1 cellular context compared by ENCODE assay signal in the genomic region with DNA sequence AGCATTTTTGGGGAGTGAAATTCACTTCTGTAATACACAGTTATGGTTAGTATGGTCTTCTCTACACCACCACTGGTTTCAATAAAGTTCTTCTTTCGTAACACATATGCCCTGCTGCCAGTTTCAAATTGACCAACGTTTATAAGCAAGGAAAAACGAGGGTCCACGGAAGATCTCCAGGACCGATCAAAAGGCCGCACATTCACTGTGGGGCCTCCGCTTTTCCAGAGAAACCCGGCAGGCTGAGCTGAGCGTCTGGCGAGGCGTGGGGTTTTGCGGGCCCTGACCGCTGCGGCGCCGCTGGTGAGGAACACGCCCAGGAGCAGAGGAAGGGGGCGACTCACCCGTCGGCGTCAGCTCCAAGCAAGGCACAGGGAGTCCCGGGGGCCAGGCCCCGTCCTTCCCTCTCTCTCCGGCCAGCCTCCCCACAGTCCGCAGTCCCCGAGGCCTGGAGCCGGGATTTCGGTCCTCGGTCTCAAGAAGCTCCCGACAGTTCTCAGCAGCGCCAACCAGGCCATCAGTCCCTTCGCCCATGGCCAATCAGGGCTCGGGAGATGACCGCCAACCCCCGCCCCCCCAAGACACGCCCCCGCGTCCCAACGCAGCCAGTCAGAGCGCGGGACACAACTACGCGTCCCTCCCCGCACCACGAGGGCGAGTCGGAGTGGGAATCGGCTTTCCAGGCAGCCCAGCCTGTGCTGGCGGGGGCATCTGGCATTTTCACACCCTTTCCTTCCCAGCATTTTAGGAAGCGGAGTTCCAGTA.
A peak's percentile ranks its signal among the peaks of the same experiment; 100 is the strongest.
TF ChIP-seq lines count a peak whose summit lies in the region.

A gene with protein sequence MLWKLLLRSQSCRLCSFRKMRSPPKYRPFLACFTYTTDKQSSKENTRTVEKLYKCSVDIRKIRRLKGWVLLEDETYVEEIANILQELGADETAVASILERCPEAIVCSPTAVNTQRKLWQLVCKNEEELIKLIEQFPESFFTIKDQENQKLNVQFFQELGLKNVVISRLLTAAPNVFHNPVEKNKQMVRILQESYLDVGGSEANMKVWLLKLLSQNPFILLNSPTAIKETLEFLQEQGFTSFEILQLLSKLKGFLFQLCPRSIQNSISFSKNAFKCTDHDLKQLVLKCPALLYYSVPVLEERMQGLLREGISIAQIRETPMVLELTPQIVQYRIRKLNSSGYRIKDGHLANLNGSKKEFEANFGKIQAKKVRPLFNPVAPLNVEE (minus strand): TSS at position 522 of the 765 bp plus-strand sequence. CDS start 8,432 bp downstream, outside the sequence.

TF ChIP-seq in HepG2, 621 proteins besides CTCF, POLR2A, EP300 and RAD21 (continued from another document and continues in another):
- TF ChIP-seq, protein P1, sequence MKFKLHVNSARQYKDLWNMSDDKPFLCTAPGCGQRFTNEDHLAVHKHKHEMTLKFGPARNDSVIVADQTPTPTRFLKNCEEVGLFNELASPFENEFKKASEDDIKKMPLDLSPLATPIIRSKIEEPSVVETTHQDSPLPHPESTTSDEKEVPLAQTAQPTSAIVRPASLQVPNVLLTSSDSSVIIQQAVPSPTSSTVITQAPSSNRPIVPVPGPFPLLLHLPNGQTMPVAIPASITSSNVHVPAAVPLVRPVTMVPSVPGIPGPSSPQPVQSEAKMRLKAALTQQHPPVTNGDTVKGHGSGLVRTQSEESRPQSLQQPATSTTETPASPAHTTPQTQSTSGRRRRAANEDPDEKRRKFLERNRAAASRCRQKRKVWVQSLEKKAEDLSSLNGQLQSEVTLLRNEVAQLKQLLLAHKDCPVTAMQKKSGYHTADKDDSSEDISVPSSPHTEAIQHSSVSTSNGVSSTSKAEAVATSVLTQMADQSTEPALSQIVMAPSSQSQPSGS (CRISPR knock-in tag; IDR thresholded peaks at IDR 0.05): no peak; the same call in 1 of the 2 replicates
- TF ChIP-seq FIP1L1 (IDR thresholded peaks at IDR 0.05; ENCODE audit: borderline replicate concordance, insufficient read depth, low read depth, low read length): no peak
- no peak for TF ChIP-seq IKZF1 (IDR thresholded peaks at IDR 0.05)
- no peak for TF ChIP-seq ZFP62 (CRISPR knock-in tag; IDR thresholded peaks at IDR 0.05)
- TF ChIP-seq ZNF343 (CRISPR knock-in tag; IDR thresholded peaks at IDR 0.05): 0 out of 2 replicates have a peak, but pooled peaks have one; percentile 64
- TF ChIP-seq, protein P2, sequence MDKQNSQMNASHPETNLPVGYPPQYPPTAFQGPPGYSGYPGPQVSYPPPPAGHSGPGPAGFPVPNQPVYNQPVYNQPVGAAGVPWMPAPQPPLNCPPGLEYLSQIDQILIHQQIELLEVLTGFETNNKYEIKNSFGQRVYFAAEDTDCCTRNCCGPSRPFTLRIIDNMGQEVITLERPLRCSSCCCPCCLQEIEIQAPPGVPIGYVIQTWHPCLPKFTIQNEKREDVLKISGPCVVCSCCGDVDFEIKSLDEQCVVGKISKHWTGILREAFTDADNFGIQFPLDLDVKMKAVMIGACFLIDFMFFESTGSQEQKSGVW (CRISPR knock-in tag; IDR thresholded peaks at IDR 0.05; ENCODE audit: borderline replicate concordance): no peak
- no peak for TF ChIP-seq FOXA1 (IDR thresholded peaks at IDR 0.05)
- TF ChIP-seq FOXA1 (CRISPR knock-in tag; IDR thresholded peaks at IDR 0.05): no peak
- TF ChIP-seq, protein P3, sequence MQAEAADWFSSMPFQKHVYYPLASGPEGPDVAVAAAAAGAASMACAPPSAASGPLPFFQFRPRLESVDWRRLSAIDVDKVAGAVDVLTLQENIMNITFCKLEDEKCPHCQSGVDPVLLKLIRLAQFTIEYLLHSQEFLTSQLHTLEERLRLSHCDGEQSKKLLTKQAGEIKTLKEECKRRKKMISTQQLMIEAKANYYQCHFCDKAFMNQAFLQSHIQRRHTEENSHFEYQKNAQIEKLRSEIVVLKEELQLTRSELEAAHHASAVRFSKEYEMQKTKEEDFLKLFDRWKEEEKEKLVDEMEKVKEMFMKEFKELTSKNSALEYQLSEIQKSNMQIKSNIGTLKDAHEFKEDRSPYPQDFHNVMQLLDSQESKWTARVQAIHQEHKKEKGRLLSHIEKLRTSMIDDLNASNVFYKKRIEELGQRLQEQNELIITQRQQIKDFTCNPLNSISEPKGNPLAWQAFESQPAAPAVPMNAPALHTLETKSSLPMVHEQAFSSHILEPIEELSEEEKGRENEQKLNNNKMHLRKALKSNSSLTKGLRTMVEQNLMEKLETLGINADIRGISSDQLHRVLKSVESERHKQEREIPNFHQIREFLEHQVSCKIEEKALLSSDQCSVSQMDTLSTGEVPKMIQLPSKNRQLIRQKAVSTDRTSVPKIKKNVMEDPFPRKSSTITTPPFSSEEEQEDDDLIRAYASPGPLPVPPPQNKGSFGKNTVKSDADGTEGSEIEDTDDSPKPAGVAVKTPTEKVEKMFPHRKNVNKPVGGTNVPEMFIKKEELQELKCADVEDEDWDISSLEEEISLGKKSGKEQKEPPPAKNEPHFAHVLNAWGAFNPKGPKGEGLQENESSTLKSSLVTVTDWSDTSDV (CRISPR knock-in tag; IDR thresholded peaks at IDR 0.05): peak; percentile 81; the same call in 1 of the 2 replicates
- TF ChIP-seq, protein P4, sequence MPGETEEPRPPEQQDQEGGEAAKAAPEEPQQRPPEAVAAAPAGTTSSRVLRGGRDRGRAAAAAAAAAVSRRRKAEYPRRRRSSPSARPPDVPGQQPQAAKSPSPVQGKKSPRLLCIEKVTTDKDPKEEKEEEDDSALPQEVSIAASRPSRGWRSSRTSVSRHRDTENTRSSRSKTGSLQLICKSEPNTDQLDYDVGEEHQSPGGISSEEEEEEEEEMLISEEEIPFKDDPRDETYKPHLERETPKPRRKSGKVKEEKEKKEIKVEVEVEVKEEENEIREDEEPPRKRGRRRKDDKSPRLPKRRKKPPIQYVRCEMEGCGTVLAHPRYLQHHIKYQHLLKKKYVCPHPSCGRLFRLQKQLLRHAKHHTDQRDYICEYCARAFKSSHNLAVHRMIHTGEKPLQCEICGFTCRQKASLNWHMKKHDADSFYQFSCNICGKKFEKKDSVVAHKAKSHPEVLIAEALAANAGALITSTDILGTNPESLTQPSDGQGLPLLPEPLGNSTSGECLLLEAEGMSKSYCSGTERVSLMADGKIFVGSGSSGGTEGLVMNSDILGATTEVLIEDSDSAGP (CRISPR knock-in tag; IDR thresholded peaks at IDR 0.05; ENCODE audit: borderline replicate concordance): peak; percentile 72; the same call in 1 of the 2 replicates
- TF ChIP-seq ARNTL (CRISPR knock-in tag; IDR thresholded peaks at IDR 0.05): no peak
- TF ChIP-seq PRPF4 (IDR thresholded peaks at IDR 0.05; ENCODE audit: low read depth, low read length, poor library complexity, severe bottlenecking): no peak
- no peak for TF ChIP-seq ZNF296 (CRISPR knock-in tag; conservative IDR thresholded peaks at IDR 0.05)
- TF ChIP-seq ZNF703 (CRISPR knock-in tag; IDR thresholded peaks at IDR 0.05; ENCODE audit: borderline replicate concordance): no peak
- TF ChIP-seq NBN (conservative IDR thresholded peaks at IDR 0.05): no peak
- TF ChIP-seq, protein P5, sequence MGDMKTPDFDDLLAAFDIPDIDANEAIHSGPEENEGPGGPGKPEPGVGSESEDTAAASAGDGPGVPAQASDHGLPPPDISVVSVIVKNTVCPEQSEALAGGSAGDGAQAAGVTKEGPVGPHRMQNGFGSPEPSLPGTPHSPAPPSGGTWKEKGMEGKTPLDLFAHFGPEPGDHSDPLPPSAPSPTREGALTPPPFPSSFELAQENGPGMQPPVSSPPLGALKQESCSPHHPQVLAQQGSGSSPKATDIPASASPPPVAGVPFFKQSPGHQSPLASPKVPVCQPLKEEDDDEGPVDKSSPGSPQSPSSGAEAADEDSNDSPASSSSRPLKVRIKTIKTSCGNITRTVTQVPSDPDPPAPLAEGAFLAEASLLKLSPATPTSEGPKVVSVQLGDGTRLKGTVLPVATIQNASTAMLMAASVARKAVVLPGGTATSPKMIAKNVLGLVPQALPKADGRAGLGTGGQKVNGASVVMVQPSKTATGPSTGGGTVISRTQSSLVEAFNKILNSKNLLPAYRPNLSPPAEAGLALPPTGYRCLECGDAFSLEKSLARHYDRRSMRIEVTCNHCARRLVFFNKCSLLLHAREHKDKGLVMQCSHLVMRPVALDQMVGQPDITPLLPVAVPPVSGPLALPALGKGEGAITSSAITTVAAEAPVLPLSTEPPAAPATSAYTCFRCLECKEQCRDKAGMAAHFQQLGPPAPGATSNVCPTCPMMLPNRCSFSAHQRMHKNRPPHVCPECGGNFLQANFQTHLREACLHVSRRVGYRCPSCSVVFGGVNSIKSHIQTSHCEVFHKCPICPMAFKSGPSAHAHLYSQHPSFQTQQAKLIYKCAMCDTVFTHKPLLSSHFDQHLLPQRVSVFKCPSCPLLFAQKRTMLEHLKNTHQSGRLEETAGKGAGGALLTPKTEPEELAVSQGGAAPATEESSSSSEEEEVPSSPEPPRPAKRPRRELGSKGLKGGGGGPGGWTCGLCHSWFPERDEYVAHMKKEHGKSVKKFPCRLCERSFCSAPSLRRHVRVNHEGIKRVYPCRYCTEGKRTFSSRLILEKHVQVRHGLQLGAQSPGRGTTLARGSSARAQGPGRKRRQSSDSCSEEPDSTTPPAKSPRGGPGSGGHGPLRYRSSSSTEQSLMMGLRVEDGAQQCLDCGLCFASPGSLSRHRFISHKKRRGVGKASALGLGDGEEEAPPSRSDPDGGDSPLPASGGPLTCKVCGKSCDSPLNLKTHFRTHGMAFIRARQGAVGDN (CRISPR knock-in tag; IDR thresholded peaks at IDR 0.05): peak; percentile 93
- TF ChIP-seq, protein P6, sequence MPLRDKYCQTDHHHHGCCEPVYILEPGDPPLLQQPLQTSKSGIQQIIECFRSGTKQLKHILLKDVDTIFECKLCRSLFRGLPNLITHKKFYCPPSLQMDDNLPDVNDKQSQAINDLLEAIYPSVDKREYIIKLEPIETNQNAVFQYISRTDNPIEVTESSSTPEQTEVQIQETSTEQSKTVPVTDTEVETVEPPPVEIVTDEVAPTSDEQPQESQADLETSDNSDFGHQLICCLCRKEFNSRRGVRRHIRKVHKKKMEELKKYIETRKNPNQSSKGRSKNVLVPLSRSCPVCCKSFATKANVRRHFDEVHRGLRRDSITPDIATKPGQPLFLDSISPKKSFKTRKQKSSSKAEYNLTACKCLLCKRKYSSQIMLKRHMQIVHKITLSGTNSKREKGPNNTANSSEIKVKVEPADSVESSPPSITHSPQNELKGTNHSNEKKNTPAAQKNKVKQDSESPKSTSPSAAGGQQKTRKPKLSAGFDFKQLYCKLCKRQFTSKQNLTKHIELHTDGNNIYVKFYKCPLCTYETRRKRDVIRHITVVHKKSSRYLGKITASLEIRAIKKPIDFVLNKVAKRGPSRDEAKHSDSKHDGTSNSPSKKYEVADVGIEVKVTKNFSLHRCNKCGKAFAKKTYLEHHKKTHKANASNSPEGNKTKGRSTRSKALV (CRISPR knock-in tag; IDR thresholded peaks at IDR 0.05): no peak
- TF ChIP-seq, protein P7, sequence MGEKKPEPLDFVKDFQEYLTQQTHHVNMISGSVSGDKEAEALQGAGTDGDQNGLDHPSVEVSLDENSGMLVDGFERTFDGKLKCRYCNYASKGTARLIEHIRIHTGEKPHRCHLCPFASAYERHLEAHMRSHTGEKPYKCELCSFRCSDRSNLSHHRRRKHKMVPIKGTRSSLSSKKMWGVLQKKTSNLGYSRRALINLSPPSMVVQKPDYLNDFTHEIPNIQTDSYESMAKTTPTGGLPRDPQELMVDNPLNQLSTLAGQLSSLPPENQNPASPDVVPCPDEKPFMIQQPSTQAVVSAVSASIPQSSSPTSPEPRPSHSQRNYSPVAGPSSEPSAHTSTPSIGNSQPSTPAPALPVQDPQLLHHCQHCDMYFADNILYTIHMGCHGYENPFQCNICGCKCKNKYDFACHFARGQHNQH (CRISPR knock-in tag; IDR thresholded peaks at IDR 0.05): peak; percentile 73
- peak; percentile 74 for TF ChIP-seq AGO2 (optimal IDR thresholded peaks at IDR 0.05; ENCODE audit: low read depth, low read length)
- TF ChIP-seq ZNF317 (CRISPR knock-in tag; IDR thresholded peaks at IDR 0.05): peak; percentile 61
- no peak for TF ChIP-seq NFIC (IDR thresholded peaks at IDR 0.05; ENCODE audit: low read length)
- no peak for TF ChIP-seq ZBTB7B (CRISPR knock-in tag; IDR thresholded peaks at IDR 0.05)
- TF ChIP-seq, protein P8, sequence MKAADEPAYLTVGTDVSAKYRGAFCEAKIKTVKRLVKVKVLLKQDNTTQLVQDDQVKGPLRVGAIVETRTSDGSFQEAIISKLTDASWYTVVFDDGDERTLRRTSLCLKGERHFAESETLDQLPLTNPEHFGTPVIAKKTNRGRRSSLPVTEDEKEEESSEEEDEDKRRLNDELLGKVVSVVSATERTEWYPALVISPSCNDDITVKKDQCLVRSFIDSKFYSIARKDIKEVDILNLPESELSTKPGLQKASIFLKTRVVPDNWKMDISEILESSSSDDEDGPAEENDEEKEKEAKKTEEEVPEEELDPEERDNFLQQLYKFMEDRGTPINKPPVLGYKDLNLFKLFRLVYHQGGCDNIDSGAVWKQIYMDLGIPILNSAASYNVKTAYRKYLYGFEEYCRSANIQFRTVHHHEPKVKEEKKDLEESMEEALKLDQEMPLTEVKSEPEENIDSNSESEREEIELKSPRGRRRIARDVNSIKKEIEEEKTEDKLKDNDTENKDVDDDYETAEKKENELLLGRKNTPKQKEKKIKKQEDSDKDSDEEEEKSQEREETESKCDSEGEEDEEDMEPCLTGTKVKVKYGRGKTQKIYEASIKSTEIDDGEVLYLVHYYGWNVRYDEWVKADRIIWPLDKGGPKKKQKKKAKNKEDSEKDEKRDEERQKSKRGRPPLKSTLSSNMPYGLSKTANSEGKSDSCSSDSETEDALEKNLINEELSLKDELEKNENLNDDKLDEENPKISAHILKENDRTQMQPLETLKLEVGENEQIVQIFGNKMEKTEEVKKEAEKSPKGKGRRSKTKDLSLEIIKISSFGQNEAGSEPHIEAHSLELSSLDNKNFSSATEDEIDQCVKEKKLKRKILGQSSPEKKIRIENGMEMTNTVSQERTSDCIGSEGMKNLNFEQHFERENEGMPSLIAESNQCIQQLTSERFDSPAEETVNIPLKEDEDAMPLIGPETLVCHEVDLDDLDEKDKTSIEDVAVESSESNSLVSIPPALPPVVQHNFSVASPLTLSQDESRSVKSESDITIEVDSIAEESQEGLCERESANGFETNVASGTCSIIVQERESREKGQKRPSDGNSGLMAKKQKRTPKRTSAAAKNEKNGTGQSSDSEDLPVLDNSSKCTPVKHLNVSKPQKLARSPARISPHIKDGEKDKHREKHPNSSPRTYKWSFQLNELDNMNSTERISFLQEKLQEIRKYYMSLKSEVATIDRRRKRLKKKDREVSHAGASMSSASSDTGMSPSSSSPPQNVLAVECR (CRISPR knock-in tag; IDR thresholded peaks at IDR 0.05; ENCODE audit: borderline replicate concordance): peak; percentile 88
- TF ChIP-seq FOXA3 (CRISPR knock-in tag; IDR thresholded peaks at IDR 0.05): no peak
- peak; percentile 79 for TF ChIP-seq MXD4 (CRISPR knock-in tag; IDR thresholded peaks at IDR 0.05)
- TF ChIP-seq DNMT3B (CRISPR knock-in tag; conservative IDR thresholded peaks at IDR 0.05): no peak
- TF ChIP-seq, protein P9, sequence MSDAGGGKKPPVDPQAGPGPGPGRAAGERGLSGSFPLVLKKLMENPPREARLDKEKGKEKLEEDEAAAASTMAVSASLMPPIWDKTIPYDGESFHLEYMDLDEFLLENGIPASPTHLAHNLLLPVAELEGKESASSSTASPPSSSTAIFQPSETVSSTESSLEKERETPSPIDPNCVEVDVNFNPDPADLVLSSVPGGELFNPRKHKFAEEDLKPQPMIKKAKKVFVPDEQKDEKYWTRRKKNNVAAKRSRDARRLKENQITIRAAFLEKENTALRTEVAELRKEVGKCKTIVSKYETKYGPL (CRISPR knock-in tag; IDR thresholded peaks at IDR 0.05): no peak
- no peak for TF ChIP-seq NFIB (CRISPR knock-in tag; IDR thresholded peaks at IDR 0.05; ENCODE audit: borderline replicate concordance)
- peak; percentile 96 for TF ChIP-seq SRY (CRISPR knock-in tag; IDR thresholded peaks at IDR 0.05)
- TF ChIP-seq MYC (CRISPR knock-in tag; IDR thresholded peaks at IDR 0.05; ENCODE audit: borderline replicate concordance): peak; percentile 82
- TF ChIP-seq MAF1 (CRISPR knock-in tag; IDR thresholded peaks at IDR 0.05; ENCODE audit: borderline replicate concordance): no peak; the same call in 1 of the 2 replicates
- no peak; the same call in 1 of the 2 replicates for TF ChIP-seq RXRB (CRISPR knock-in tag; IDR thresholded peaks at IDR 0.05; ENCODE audit: borderline replicate concordance)
- TF ChIP-seq ETV5 (CRISPR knock-in tag; IDR thresholded peaks at IDR 0.05; ENCODE audit: borderline replicate concordance): no peak
